In the genomic region with DNA sequence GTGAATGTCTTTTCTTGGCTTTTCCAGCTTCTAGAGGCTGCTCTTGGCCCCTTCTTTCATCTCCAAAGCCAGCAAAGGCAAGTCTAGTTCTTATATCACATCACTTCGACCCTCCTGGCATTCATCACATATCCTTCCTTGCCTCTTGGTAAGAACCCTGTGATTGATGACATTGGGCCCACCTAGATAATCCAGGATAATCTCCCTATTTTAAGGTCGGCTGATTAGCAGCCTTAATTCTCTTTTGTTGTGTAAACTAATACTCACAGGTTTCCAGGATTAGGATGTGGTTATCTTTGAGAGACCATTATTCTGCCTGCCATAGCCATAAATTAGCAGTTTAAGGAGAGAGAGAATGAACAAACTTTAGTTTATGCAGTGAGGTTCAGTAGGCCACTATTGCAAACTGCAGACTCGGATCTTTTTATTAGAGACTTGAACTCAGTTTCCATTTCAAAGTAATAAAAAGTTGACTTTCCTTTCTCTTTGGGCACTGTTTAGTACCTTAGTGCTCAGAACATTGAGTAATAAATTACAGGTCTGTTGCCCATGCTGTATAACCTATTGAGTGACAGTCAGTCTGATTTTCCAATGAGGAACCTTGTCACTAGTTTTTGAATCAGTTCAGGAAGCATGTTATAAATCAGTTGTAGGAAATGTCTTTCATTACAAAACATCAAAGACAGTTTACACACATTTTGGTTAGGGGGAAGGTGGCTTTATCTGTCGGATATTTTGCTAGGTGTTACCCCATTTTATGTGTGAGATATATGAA, we compare ENCODE assay signal across 9 cellular contexts. TPM values are rescaled to one million over a fixed set of nuclear protein-coding genes. Genes with fewer than 3 reads are reported as not detected.
DNase-seq lines count a peak whose midpoint lies in the region; ATAC-seq and TF ChIP-seq lines count a peak whose summit lies in the region.
"Had no signal": no experiment of that assay in that cellular context is flagged by ENCODE, and none has a peak within 500 bp of the region (broad histone marks: within the 10 kb centered on the region; RNA-seq: fewer than 3 reads in every experiment).

No MANE protein-coding gene starts in this region.

- no peaks in the 10 kb centered on the region for H3K9me3 Mint-ChIP-seq in activated naive CD4-positive, alpha-beta T cell treated with anti-CD3 and anti-CD28 coated beads, Interleukin-2, amount 50 U/mL, for 72 hours

- peak overlapping the region; percentile 63 for H3K27ac ChIP-seq in cardiac muscle cell
- no peak overlapping the region for H3K27ac ChIP-seq in right cardiac atrium (ENCODE audit: low read length)
- H3K27ac ChIP-seq in mesendoderm (ENCODE audit: low read depth, low read length), result no peak overlapping the region

- no peak overlapping the region for H4K5ac ChIP-seq in mesendoderm (ENCODE audit: low read length)

- H2BK120ac ChIP-seq in mesendoderm (ENCODE audit: low read depth, low read length), result no peak overlapping the region

- no peak overlapping the region for H2AK5ac ChIP-seq in mesendoderm (ENCODE audit: low read length)

- peak overlapping the region; percentile 95 to 99 for H3K27ac Mint-ChIP-seq in activated naive CD4-positive, alpha-beta T cell treated with anti-CD3 and anti-CD28 coated beads, Interleukin-2, amount 50 U/mL, for 72 hours

- peaks cover 44 to 91% of the 10 kb centered on the region in 2 donors for H3K36me3 Mint-ChIP-seq in activated naive CD4-positive, alpha-beta T cell treated with anti-CD3 and anti-CD28 coated beads, Interleukin-2, amount 50 U/mL, for 72 hours

- H3K56ac ChIP-seq in mesendoderm (ENCODE audit: low read length), result no peak overlapping the region

- DNase-seq in cardiac muscle cell (ENCODE audit: low read depth in 1 of 2, low spot score in 1 of 2) (no peak), right cardiac atrium (no peak), mesendoderm (peak; percentile 83), medulla oblongata (ENCODE audit: extremely low spot score) (no peak), AG20443 (ENCODE audit: low spot score) (no peak), anterior cingulate cortex (lab: John Stamatoyannopoulos, UW) (no peak)
- no peak for DNase-seq in activated naive CD4-positive, alpha-beta T cell treated with anti-CD3 and anti-CD28 coated beads, Interleukin-2, amount 50 U/mL, for 72 hours (ENCODE audit: low spot score in 2 of 2)
- DNase-seq: T1000 had no signal

- H3K9me3 ChIP-seq in cardiac muscle cell (ENCODE audit: low read depth) (no peaks in the 10 kb centered on the region), right cardiac atrium (ENCODE audit: control insufficient read depth, low read length) (no peaks in the 10 kb centered on the region)

- H3K79me1 ChIP-seq in mesendoderm (ENCODE audit: low read length), result peaks cover 2% of the 10 kb centered on the region

- no peak for ATAC-seq in right cardiac atrium
- no peak for ATAC-seq in activated naive CD4-positive, alpha-beta T cell treated with anti-CD3 and anti-CD28 coated beads, Interleukin-2, amount 50 U/mL, for 72 hours
- no peak for ATAC-seq in GM21619 (IDR thresholded peaks at IDR 0.05; ENCODE audit: unreplicated experiment)

- H3K79me2 ChIP-seq in mesendoderm (ENCODE audit: control insufficient read depth, insufficient read depth, low read length), result peaks cover 78% of the 10 kb centered on the region

- H4K8ac ChIP-seq in mesendoderm (ENCODE audit: low read depth, low read length), result no peak overlapping the region

- no peak overlapping the region for H3K23ac ChIP-seq in mesendoderm (ENCODE audit: low read length)

- no peak overlapping the region for H3K4ac ChIP-seq in mesendoderm (ENCODE audit: low read depth, low read length)

- no peak overlapping the region for H3K4me2 ChIP-seq in mesendoderm (ENCODE audit: low read length)

- H3K4me3 ChIP-seq in cardiac muscle cell (no peak overlapping the region), right cardiac atrium (ENCODE audit: low read length) (no peak overlapping the region), mesendoderm (ENCODE audit: low read length) (no peak overlapping the region)

- H3K27me3 ChIP-seq in cardiac muscle cell, result no peaks in the 10 kb centered on the region
- no peaks in the 10 kb centered on the region for H3K27me3 ChIP-seq in right cardiac atrium (ENCODE audit: control insufficient read depth, insufficient read depth)
- no peaks in the 10 kb centered on the region for H3K27me3 ChIP-seq in mesendoderm (ENCODE audit: insufficient read depth, low read length, poor library complexity)

- H2BK5ac ChIP-seq in mesendoderm (ENCODE audit: low read length), result no peak overlapping the region

- WGBS in right cardiac atrium, result 35% methylated on average over 4 of the region's 4 CpGs
- WGBS in mesendoderm (ENCODE audit: extremely low coverage, insufficient coverage, low lambda C conversion rate), result no CpG with 5 or more reads among the region's 4 CpGs

- H2BK15ac ChIP-seq in mesendoderm (replicated peaks; ENCODE audit: low read depth), result no peak overlapping the region

- H3K4me1 ChIP-seq in cardiac muscle cell (ENCODE audit: low read depth) (peaks cover 51% of the 10 kb centered on the region), right cardiac atrium (ENCODE audit: control insufficient read depth, insufficient read depth, low read length) (peaks cover 4% of the 10 kb centered on the region), mesendoderm (ENCODE audit: control insufficient read depth, low read depth, low read length) (peaks cover 4% of the 10 kb centered on the region)

- no peaks in the 10 kb centered on the region for H3K36me3 ChIP-seq in cardiac muscle cell
- H3K36me3 ChIP-seq in mesendoderm (ENCODE audit: control insufficient read depth, insufficient read depth, low read length), result no peaks in the 10 kb centered on the region

- no peak overlapping the region for H3K9ac ChIP-seq in mesendoderm (ENCODE audit: low read length)

- no peak overlapping the region for H3K18ac ChIP-seq in mesendoderm (ENCODE audit: low read length)

- intact Hi-C loops in right cardiac atrium (cut with DNase I), result no loop called here

- no peak for TF ChIP-seq CTCF in cardiac muscle cell (IDR thresholded peaks at IDR 0.05; ENCODE audit: low read depth, low read length)

RNA-seq across cellular contexts. Expression of a gene that starts 4.5 kb away (rescaled TPM):
- total RNA-seq in cardiac muscle cell, result 111 and 178 TPM in 2 replicates
- polyA plus RNA-seq in cardiac muscle cell, result 340 and 391 TPM in 2 replicates
- 100 to 1,000 TPM; 283 to 340 (median 304) TPM for total RNA-seq in right cardiac atrium
- 767 TPM for polyA plus RNA-seq in right cardiac atrium
- 100 to 1,000 TPM; 311 to 402 TPM for total RNA-seq in activated naive CD4-positive, alpha-beta T cell treated with anti-CD3 and anti-CD28 coated beads, Interleukin-2, amount 50 U/mL, for 72 hours
- polyA plus RNA-seq in mesendoderm (2013, experiment 1 of 2), result 248 TPM
- 246 TPM for polyA plus RNA-seq in mesendoderm (2013, experiment 2 of 2)

RNA-seq across cellular contexts. Expression of a gene that starts 29.6 kb away (rescaled TPM):
- total RNA-seq in cardiac muscle cell, result 12.6 and 88.8 TPM in 2 replicates
- polyA plus RNA-seq in cardiac muscle cell, result 21.5 and 47.8 TPM in 2 replicates
- total RNA-seq in right cardiac atrium, result 10 to 100 TPM; 47.3 to 59.6 (median 51.3) TPM
- 7.3 TPM for polyA plus RNA-seq in right cardiac atrium
- total RNA-seq in activated naive CD4-positive, alpha-beta T cell treated with anti-CD3 and anti-CD28 coated beads, Interleukin-2, amount 50 U/mL, for 72 hours, result 10 to 100 TPM; 63.7 to 72.3 TPM
- 29.0 TPM for polyA plus RNA-seq in mesendoderm (2013, experiment 1 of 2)
- polyA plus RNA-seq in mesendoderm (2013, experiment 2 of 2), result 27.7 TPM
